In the genomic region with DNA sequence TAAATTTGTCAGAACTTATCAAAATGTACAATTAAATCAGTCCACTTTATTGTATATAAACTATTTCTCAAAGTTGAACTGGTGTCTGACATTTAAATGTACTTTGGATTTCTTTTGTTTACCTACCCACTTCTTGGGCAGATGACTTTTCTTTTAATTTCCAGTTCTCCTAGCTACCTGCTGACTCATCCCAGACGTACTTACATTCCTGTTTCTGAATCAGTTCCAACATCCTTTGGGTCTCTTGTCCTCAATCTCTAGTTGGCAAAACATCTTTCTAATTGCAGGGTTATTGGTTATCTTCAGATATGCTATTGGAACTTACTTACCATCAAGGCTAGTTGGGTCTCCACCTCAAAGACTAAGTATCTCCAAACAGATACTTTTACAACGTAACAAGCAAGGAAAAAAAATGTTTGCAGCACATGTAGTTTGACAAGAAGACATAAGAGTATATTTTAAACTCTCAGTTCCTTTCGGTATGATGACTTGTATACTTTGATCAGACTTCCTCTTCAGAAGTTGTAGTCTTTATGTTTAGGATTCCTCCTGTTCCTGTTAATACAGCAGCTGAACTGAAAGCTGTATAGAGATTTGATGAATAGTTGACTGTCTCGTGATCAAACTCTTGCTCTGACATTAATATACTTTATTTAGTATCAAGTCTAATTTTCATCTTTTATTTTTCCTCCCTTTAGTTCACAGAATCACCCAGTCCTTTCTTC, we compare ENCODE assay signal across 10 cellular contexts. TPM values are rescaled to one million over a fixed set of nuclear protein-coding genes. Genes with fewer than 3 reads are reported as not detected.
DNase-seq lines count a peak whose midpoint lies in the region; ATAC-seq and TF ChIP-seq lines count a peak whose summit lies in the region.
"Had no signal": no experiment of that assay in that cellular context is flagged by ENCODE, and none has a peak within 500 bp of the region (broad histone marks: within the 10 kb centered on the region; RNA-seq: fewer than 3 reads in every experiment).

No MANE protein-coding gene starts in this region.

- H3K4me3 ChIP-seq in OCI-LY3 (ENCODE audit: low read length) (peak overlapping the region; percentile 59), skeletal muscle satellite cell (ENCODE audit: low read length) (peak overlapping the region; percentile 14), Peyer's patch (no peak overlapping the region)

- DNase-seq in NOMO-1 treated with DMSO at 0.1 percent for 48 hours (lab: John Stamatoyannopoulos, UW; ENCODE audit: unreplicated experiment) (peak; percentile 56), NOMO-1 treated with dmso at 0.1 percent for 144 hours (lab: John Stamatoyannopoulos, UW; ENCODE audit: unreplicated experiment) (no peak), dermis blood vessel endothelial cell (peak; percentile 73), Peyer's patch (no peak)
- DNase-seq in activated CD4-positive, CD25-positive, alpha-beta regulatory T cell treated with anti-CD3 and anti-CD28 coated beads, Interleukin-2, amount 50 U/mL, for 72 hours, result no peak
- DNase-seq: COR-L47; stimulated activated naive CD4-positive, alpha-beta T cell treated with Interleukin-2 at 50 U/mL for 16 hours had no signal

- no peak for TF ChIP-seq POLR2A in Peyer's patch (IDR thresholded peaks at IDR 0.05)

- H3K4me2 ChIP-seq in OCI-LY3 (ENCODE audit: low read length) (peak overlapping the region; percentile 81), skeletal muscle satellite cell (ENCODE audit: low read length) (peak overlapping the region; percentile 73)

- no peaks in the 10 kb centered on the region for H4K20me1 ChIP-seq in OCI-LY3 (ENCODE audit: insufficient read depth, low read length)

- no peak for ATAC-seq in HG03520 (IDR thresholded peaks at IDR 0.05; ENCODE audit: unreplicated experiment)

- H3K27ac ChIP-seq in OCI-LY3 (ENCODE audit: low read length) (peak overlapping the region; percentile 89), Peyer's patch (peak overlapping the region in 1 of 4 donors; percentile 70)

- H3K79me2 ChIP-seq in OCI-LY3 (ENCODE audit: low read length), result no peaks in the 10 kb centered on the region

- H2AFZ ChIP-seq in OCI-LY3 (ENCODE audit: low read depth, low read length), result peak overlapping the region; percentile 2; the same call in 1 of the 2 replicates

- H3K4me1 ChIP-seq in OCI-LY3 (ENCODE audit: low read length) (peaks cover 61% of the 10 kb centered on the region), skeletal muscle satellite cell (ENCODE audit: control insufficient read depth, insufficient read depth, low read length) (peaks cover 63% of the 10 kb centered on the region), Peyer's patch (peaks cover 0 to 38% (median 24%) of the 10 kb centered on the region in 4 donors)

- H3K9me3 ChIP-seq in OCI-LY3 (ENCODE audit: insufficient read depth, low read length) (no peaks in the 10 kb centered on the region), skeletal muscle satellite cell (replicated peaks; ENCODE audit: low read length) (no peaks in the 10 kb centered on the region), Peyer's patch (no peaks in the 10 kb centered on the region)

- TF ChIP-seq CTCF in OCI-LY3 (IDR thresholded peaks at IDR 0.05; ENCODE audit: low read depth, low read length) (no peak), Peyer's patch (IDR thresholded peaks at IDR 0.05) (no peak)

- H3K27me3 ChIP-seq in OCI-LY3 (ENCODE audit: low read depth, low read length) (no peaks in the 10 kb centered on the region), skeletal muscle satellite cell (ENCODE audit: control insufficient read depth, insufficient read depth, low read length) (no peaks in the 10 kb centered on the region), Peyer's patch (no peaks in the 10 kb centered on the region)

- no peaks in the 10 kb centered on the region for H3K36me3 ChIP-seq in OCI-LY3 (replicated peaks; ENCODE audit: low read depth, low read length)
- H3K36me3 ChIP-seq in skeletal muscle satellite cell (ENCODE audit: insufficient read depth, low read length), result no peaks in the 10 kb centered on the region
- H3K36me3 ChIP-seq in Peyer's patch, result no peaks in the 10 kb centered on the region

- peak overlapping the region; percentile 43 for H3K9ac ChIP-seq in OCI-LY3 (ENCODE audit: low read length)
- H3K9ac ChIP-seq in skeletal muscle satellite cell (ENCODE audit: low read depth, low read length), result peak overlapping the region; percentile 45

RNA-seq across cellular contexts. Expression of a gene that starts 43.2 kb away (rescaled TPM):
- total RNA-seq in dermis blood vessel endothelial cell (28.2 and 52.7 TPM in 2 replicates), Peyer's patch (10 to 100 TPM; 10.3 to 52.0 (median 22.3) TPM)
- total RNA-seq in skeletal muscle satellite cell (2012; rRNA removed), result 16.4 and 17.0 TPM in 2 replicates

Comparison
In these comparisons a context has a peak if more than half of its experiments do, and no peak if none do; other contexts are left out.
1. DNase-seq: peak in NOMO-1 treated with DMSO at 0.1 percent for 48 hours (single experiment) and dermis blood vessel endothelial cell (single experiment); none in NOMO-1 treated with dmso at 0.1 percent for 144 hours (single experiment), Peyer's patch (0 of 3) and activated CD4-positive, CD25-positive, alpha-beta regulatory T cell treated with anti-CD3 and anti-CD28 coated beads, Interleukin-2, amount 50 U/mL, for 72 hours (single experiment).
2. H3K4me3 ChIP-seq: peak in OCI-LY3 (single experiment) and skeletal muscle satellite cell (single experiment); none in Peyer's patch (0 of 4).